ENCODE assay signal across 20 cellular contexts in the genomic region with DNA sequence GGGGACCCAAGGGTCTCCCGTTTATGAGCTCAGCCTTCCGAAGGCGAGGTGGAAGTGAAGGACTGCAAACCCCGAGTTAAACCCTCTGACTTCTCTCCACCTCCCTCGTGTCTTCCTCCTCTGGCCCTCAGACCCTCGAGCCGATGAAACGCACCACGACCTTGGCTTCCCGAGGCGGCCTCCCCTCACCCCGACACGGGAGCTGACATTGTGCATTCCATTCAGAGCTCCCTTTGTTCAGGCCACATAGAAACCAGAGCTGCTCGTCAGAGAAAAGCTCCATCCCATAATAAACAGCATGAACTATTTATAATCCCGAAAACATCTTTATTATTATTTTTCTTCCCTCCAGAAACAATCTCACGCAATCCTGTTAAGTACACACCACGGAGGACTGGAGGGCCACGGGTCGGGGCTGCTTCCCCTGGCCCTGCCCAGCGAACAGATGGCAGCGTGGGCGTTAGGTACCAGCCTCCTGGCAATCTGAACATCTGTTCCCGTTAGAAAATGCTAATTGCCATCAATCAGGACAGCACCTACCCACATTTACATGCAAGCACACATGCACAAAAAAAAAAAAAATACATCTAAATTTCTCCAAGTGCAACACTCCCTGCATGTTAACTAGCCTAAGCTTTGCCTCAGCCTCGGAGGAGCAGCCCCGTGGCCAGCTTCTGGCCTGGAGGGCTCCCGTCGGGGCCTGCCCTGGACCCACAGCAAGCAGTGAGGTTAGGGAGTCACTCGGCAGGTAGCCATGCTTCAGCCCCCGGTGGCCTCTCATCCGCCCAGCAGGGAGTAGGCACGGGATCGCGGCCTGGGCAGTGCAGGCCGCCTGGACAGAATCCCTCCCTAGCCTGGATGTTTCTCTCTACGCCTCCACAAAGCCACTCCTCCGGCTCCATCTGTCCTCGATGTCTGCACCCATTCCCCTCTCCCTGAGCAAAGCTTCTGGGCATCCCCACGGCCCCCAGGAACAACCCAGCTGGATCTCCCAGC.
DNase-seq lines count a peak whose midpoint lies in the region; ATAC-seq lines count a peak whose summit lies in the region.
"Had no signal": no experiment of that assay in that cellular context is flagged by ENCODE, and none has a peak within 500 bp of the region (broad histone marks: within the 10 kb centered on the region; RNA-seq: fewer than 3 reads in every experiment).

No MANE protein-coding gene starts in this region.

- peak; percentile 100 for DNase-seq in NCI-H524 (lab: John Stamatoyannopoulos, UW)
- DNase-seq in occipital lobe (lab: John Stamatoyannopoulos, UW): peak; percentile 45
- DNase-seq in activated naive CD4-positive, alpha-beta T cell treated with Interleukin-2 at 50 U/mL for 16 hours: no peak
- DNase-seq in activated T-cell treated with anti-CD3 and anti-CD28 coated beads, Interleukin-2, amount 50 U/mL, for 4 hours: no peak
- no peak for DNase-seq in UCSD-AML1 (lab: John Stamatoyannopoulos, UW; ENCODE audit: unreplicated experiment)
- DNase-seq: activated CD4-positive, alpha-beta T cell treated with anti-CD3 and anti-CD28 coated beads for 36 hours; activated gamma-delta T cell treated with Interleukin-2 at 50 U/mL for 16 hours; HCEC 1CT; islet precursor cell; mesendoderm; NCI-H2029; NCI-H526; OCI-M1; T-helper 9 cell; thyroid gland had no signal

- H3K4me3 Mint-ChIP-seq in activated T-cell treated with anti-CD3 and anti-CD28 coated beads, Interleukin-2, amount 50 U/mL, for 4 hours: no peak overlapping the region
- H3K4me3 Mint-ChIP-seq: activated CD4-positive, alpha-beta T cell treated with anti-CD3 and anti-CD28 coated beads for 36 hours; stimulated activated effector memory CD8-positive, alpha-beta T cell treated with anti-CD3 and anti-CD28 coated beads, Interleukin-12 subunit alpha, Interleukin-12 subunit beta, amount 100 ng/mL, for 72 hours had no signal

- H3K36me3 Mint-ChIP-seq in activated T-cell treated with anti-CD3 and anti-CD28 coated beads, Interleukin-2, amount 50 U/mL, for 4 hours (ENCODE audit: insufficient read depth): no peaks in the 10 kb centered on the region
- H3K36me3 Mint-ChIP-seq: IgD-negative memory B cell; stimulated activated effector memory CD8-positive, alpha-beta T cell treated with anti-CD3 and anti-CD28 coated beads, Interleukin-12 subunit alpha, Interleukin-12 subunit beta, amount 100 ng/mL, for 72 hours had no signal

- H3K27ac ChIP-seq in BLaER1 (no peak overlapping the region), cingulate gyrus (ENCODE audit: low read depth, low read length) (peak overlapping the region; percentile 88)
- H3K27ac ChIP-seq: thyroid gland had no signal

- no peak overlapping the region for H3K4me3 ChIP-seq in BLaER1
- H3K4me3 ChIP-seq: thyroid gland had no signal

- H3K4me2 ChIP-seq in BLaER1: peak overlapping the region; percentile 67

- no peaks in the 10 kb centered on the region for H3K36me3 ChIP-seq in BLaER1
- H3K36me3 ChIP-seq: thyroid gland had no signal

- no peaks in the 10 kb centered on the region for H3K9me3 ChIP-seq in BLaER1
- H3K9me3 ChIP-seq: thyroid gland had no signal

- ATAC-seq in activated T-cell treated with anti-CD3 and anti-CD28 coated beads, Interleukin-2, amount 50 U/mL, for 4 hours: no peak
- ATAC-seq in HG03520 (IDR thresholded peaks at IDR 0.05; ENCODE audit: unreplicated experiment): no peak
- ATAC-seq: activated CD4-positive, alpha-beta T cell treated with anti-CD3 and anti-CD28 coated beads for 36 hours; stimulated activated effector memory CD8-positive, alpha-beta T cell treated with anti-CD3 and anti-CD28 coated beads, Interleukin-12 subunit alpha, Interleukin-12 subunit beta, amount 100 ng/mL, for 72 hours had no signal

- no peaks in the 10 kb centered on the region for H3K9me3 Mint-ChIP-seq in activated T-cell treated with anti-CD3 and anti-CD28 coated beads, Interleukin-2, amount 50 U/mL, for 4 hours
- H3K9me3 Mint-ChIP-seq: IgD-negative memory B cell; stimulated activated effector memory CD8-positive, alpha-beta T cell treated with anti-CD3 and anti-CD28 coated beads, Interleukin-12 subunit alpha, Interleukin-12 subunit beta, amount 100 ng/mL, for 72 hours had no signal

- H3K27me3 Mint-ChIP-seq in activated T-cell treated with anti-CD3 and anti-CD28 coated beads, Interleukin-2, amount 50 U/mL, for 4 hours (ENCODE audit: low read depth): peaks cover 13% of the 10 kb centered on the region
- H3K27me3 Mint-ChIP-seq: activated CD4-positive, alpha-beta T cell treated with anti-CD3 and anti-CD28 coated beads for 36 hours had no signal

- H4K20me1 ChIP-seq in BLaER1: no peaks in the 10 kb centered on the region

- H3K4me1 Mint-ChIP-seq in activated T-cell treated with anti-CD3 and anti-CD28 coated beads, Interleukin-2, amount 50 U/mL, for 4 hours (ENCODE audit: low read depth): no peaks in the 10 kb centered on the region
- H3K4me1 Mint-ChIP-seq: activated CD4-positive, alpha-beta T cell treated with anti-CD3 and anti-CD28 coated beads for 36 hours; IgD-negative memory B cell; stimulated activated effector memory CD8-positive, alpha-beta T cell treated with anti-CD3 and anti-CD28 coated beads, Interleukin-12 subunit alpha, Interleukin-12 subunit beta, amount 100 ng/mL, for 72 hours had no signal

- H3K27me3 ChIP-seq in BLaER1: peaks cover 20% of the 10 kb centered on the region; the same call in 1 of the 2 replicates
- H3K27me3 ChIP-seq: thyroid gland had no signal

- H3K4me1 ChIP-seq in BLaER1: peaks cover 41% of the 10 kb centered on the region
- H3K4me1 ChIP-seq: thyroid gland had no signal

- H3K9ac ChIP-seq in BLaER1: no peak overlapping the region

Comparison
In these comparisons a context has a peak if more than half of its experiments do, and no peak if none do; other contexts are left out.
1. DNase-seq: peak in NCI-H524 (2 of 2) and occipital lobe (single experiment); none in activated naive CD4-positive, alpha-beta T cell treated with Interleukin-2 at 50 U/mL for 16 hours (single experiment), activated T-cell treated with anti-CD3 and anti-CD28 coated beads, Interleukin-2, amount 50 U/mL, for 4 hours (single experiment) and UCSD-AML1 (single experiment).